In the genomic region with DNA sequence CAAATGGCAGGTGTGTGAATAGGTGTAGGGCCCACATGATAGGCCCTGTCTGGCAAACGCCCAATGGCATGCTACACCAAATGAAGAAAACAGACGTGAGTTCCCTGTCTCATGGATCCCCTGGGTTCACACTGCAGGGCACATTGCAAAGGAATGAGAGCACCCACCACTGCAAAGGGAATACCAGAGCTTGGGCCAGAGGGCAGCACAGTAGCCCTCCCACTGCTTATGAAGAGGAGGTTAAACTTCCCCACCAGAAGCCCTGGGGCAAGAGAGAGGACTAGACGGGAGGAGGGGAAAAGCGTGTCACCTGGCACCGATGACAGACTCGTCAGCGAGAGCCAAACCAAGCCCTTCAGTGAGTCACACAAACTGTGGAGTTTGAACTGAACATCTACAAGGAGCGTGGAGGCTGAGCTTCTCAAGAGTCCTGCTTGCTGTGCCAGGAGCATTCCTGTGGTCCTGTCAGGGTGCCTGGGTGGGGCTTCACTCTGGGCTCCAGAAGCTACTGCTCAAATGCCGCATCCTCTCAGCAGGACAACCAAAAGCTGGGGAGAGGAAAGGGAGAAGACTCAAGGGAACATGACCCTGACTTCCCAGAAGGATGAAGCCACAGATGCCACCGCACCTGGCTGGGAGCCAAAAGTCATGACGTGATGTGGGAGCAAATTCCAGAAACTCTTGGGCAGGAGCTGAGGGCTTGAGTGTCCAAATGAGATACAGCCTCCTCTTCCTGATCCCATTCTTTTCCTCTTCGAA, we compare ENCODE assay signal across 8 cellular contexts.
A peak's percentile ranks its signal among the peaks of the same experiment; 100 is the strongest.
DNase-seq lines count a peak whose midpoint lies in the region; ATAC-seq and TF ChIP-seq lines count a peak whose summit lies in the region.

No MANE protein-coding gene starts in this region.

- H3K9ac ChIP-seq in H9 (ENCODE audit: extremely low read depth, insufficient read length, low read length): no peak overlapping the region

- no peak overlapping the region for H4K91ac ChIP-seq in H9 (ENCODE audit: insufficient read length, low read depth, low read length)

- ATAC-seq in activated T-cell treated with anti-CD3 and anti-CD28 coated beads, Interleukin-2, amount 50 U/mL, for 72 hours (replicated peaks in 1 of 2): peak; percentile 73 to 89
- peak; percentile 84 for ATAC-seq in left ventricle myocardium superior
- ATAC-seq in HG03175 (IDR thresholded peaks at IDR 0.05; ENCODE audit: unreplicated experiment): no peak
- ATAC-seq in GM19023 (IDR thresholded peaks at IDR 0.05; ENCODE audit: unreplicated experiment): no peak

- no peak overlapping the region for H3T11ph ChIP-seq in H9 (ENCODE audit: low read length)

- TF ChIP-seq EP300 in sigmoid colon (IDR thresholded peaks at IDR 0.05): peak in 2 of 4 donors; percentile 1 to 8

- no peaks in the 10 kb centered on the region for H3K79me2 ChIP-seq in H9 (ENCODE audit: insufficient read depth, low read length)

- H2BK12ac ChIP-seq in H9 (ENCODE audit: insufficient read length, low read depth, low read length): no peak overlapping the region

- H2AK5ac ChIP-seq in H9 (ENCODE audit: insufficient read length, low read length): no peak overlapping the region

- no peaks in the 10 kb centered on the region for H3K9me3 Mint-ChIP-seq in activated T-cell treated with anti-CD3 and anti-CD28 coated beads, Interleukin-2, amount 50 U/mL, for 72 hours
- H3K9me3 Mint-ChIP-seq in H9: no peaks in the 10 kb centered on the region

- H3K14ac ChIP-seq in H9 (ENCODE audit: insufficient read depth, low read length): no peak overlapping the region; the same call in 1 of the 2 replicates

- H3K23ac ChIP-seq in H9 (ENCODE audit: insufficient read length, low read depth, low read length): no peak overlapping the region

- H3K9me3 ChIP-seq in MG63 (no peaks in the 10 kb centered on the region), sigmoid colon (no peaks in the 10 kb centered on the region), H9 (ENCODE audit: control insufficient read depth, low read depth, low read length) (no peaks in the 10 kb centered on the region)

- WGBS in sigmoid colon, 2 donors: 14 to 44% methylated on average over 12 of the region's 12 CpGs
- no CpG with 5 or more reads among the region's 12 CpGs for WGBS in H9 (ENCODE audit: extremely low coverage, insufficient read length, low lambda C conversion rate)

- H2BK5ac ChIP-seq in H9 (ENCODE audit: insufficient read length, low read length): no peak overlapping the region

- no peaks in the 10 kb centered on the region for H4K20me1 ChIP-seq in H9 (ENCODE audit: control insufficient read depth, insufficient read depth, insufficient read length)

- H3K4me1 ChIP-seq in sigmoid colon (peaks cover 0 to 27% (median 22%) of the 10 kb centered on the region in 4 donors), H9 (ENCODE audit: insufficient read depth, low read length) (no peaks in the 10 kb centered on the region)

- H3K4me3 ChIP-seq in MG63 (no peak overlapping the region), sigmoid colon (no peak overlapping the region)

- no peak overlapping the region for H2BK15ac ChIP-seq in H9 (ENCODE audit: low read depth, low read length)

- no peak overlapping the region for H3K18ac ChIP-seq in H9 (ENCODE audit: insufficient read length, low read depth, low read length)

- H4K5ac ChIP-seq in H9 (ENCODE audit: insufficient read length, low read depth, low read length): no peak overlapping the region

- H3K23me2 ChIP-seq in H9 (ENCODE audit: insufficient read length, low read depth, low read length, poor library complexity, severe bottlenecking): no peaks in the 10 kb centered on the region

- H2AFZ ChIP-seq in H9 (ENCODE audit: low read length): no peak overlapping the region

- no peak overlapping the region for H3K4ac ChIP-seq in H9 (ENCODE audit: low read depth, low read length)

- H2BK120ac ChIP-seq in H9 (ENCODE audit: low read depth, low read length, poor library complexity, severe bottlenecking): no peak overlapping the region

- H3K36me3 ChIP-seq in MG63 (no peaks in the 10 kb centered on the region), sigmoid colon (no peaks in the 10 kb centered on the region)

- intact Hi-C loops in left ventricle myocardium superior (cut with micrococcal nuclease): no loop called here
- intact Hi-C loops in sigmoid colon (cut with DNase I): no loop called here

- TF ChIP-seq CTCF in sigmoid colon (IDR thresholded peaks at IDR 0.05): no peak
- TF ChIP-seq CTCF in H9 (conservative IDR thresholded peaks at IDR 0.05): no peak

- peak overlapping the region; percentile 56 for H3K27ac Mint-ChIP-seq in activated T-cell treated with anti-CD3 and anti-CD28 coated beads, Interleukin-2, amount 50 U/mL, for 72 hours
- H3K27ac Mint-ChIP-seq in H9: peak overlapping the region in 1 of 3 experiments; percentile 70; a peak in 1 of 7 replicates

- no peak overlapping the region for H3K4me2 ChIP-seq in H9 (ENCODE audit: insufficient read depth, insufficient read length, low read length)

- DNase-seq in Caki2 (ENCODE audit: low read depth) (peak; percentile 98), MG63 (peak; percentile 100), left ventricle myocardium superior (peak; percentile 80), sigmoid colon (peak; percentile 91), H9 (no peak)
- DNase-seq in activated T-cell treated with anti-CD3 and anti-CD28 coated beads, Interleukin-2, amount 50 U/mL, for 72 hours: peak; percentile 34 to 41

- H3K79me1 ChIP-seq in H9 (ENCODE audit: insufficient read depth, low read depth, low read length, poor library complexity, severe bottlenecking): no peaks in the 10 kb centered on the region

- H3K4me1 Mint-ChIP-seq in activated T-cell treated with anti-CD3 and anti-CD28 coated beads, Interleukin-2, amount 50 U/mL, for 72 hours (ENCODE audit: low read depth): peaks cover 41% of the 10 kb centered on the region
- peaks cover 18 to 19% of the 10 kb centered on the region in 2 experiments for H3K4me1 Mint-ChIP-seq in H9

- no peak for TF ChIP-seq POLR2A in sigmoid colon (IDR thresholded peaks at IDR 0.05)

- H4K8ac ChIP-seq in H9 (replicated peaks; ENCODE audit: insufficient read length, low read depth, low read length): no peak overlapping the region

- no peaks in the 10 kb centered on the region for H3K27me3 Mint-ChIP-seq in activated T-cell treated with anti-CD3 and anti-CD28 coated beads, Interleukin-2, amount 50 U/mL, for 72 hours (ENCODE audit: low read depth)
- H3K27me3 Mint-ChIP-seq in H9 (ENCODE audit: low read depth): no peaks in the 10 kb centered on the region

- H2BK20ac ChIP-seq in H9 (ENCODE audit: low read depth, low read length, poor library complexity, severe bottlenecking): no peak overlapping the region

- no peaks in the 10 kb centered on the region for H3K36me3 Mint-ChIP-seq in activated T-cell treated with anti-CD3 and anti-CD28 coated beads, Interleukin-2, amount 50 U/mL, for 72 hours (ENCODE audit: insufficient read depth in 2 of 2)
- no peaks in the 10 kb centered on the region for H3K36me3 Mint-ChIP-seq in H9 (ENCODE audit: insufficient read depth in 1 of 3, low read depth in 3 of 3)

- H3K27me3 ChIP-seq in MG63 (no peaks in the 10 kb centered on the region), sigmoid colon (no peaks in the 10 kb centered on the region), H9 (ENCODE audit: insufficient read depth, low read length) (no peaks in the 10 kb centered on the region)

- H3K4me3 Mint-ChIP-seq in activated T-cell treated with anti-CD3 and anti-CD28 coated beads, Interleukin-2, amount 50 U/mL, for 72 hours: peak overlapping the region; percentile 23 to 57
- H3K4me3 Mint-ChIP-seq in H9: no peak overlapping the region

- H3K27ac ChIP-seq in sigmoid colon: peak overlapping the region; percentile 46 to 64 (median 52)
- no peak overlapping the region for H3K27ac ChIP-seq in H9 (ENCODE audit: insufficient read length, low read depth, low read length)

- in situ Hi-C loops in Caki2 (cut with HindIII; ENCODE audit: low pct_unique_long_range_greater_than_20kb, low sequenced_read_pairs): loop anchor here (25.0 kb wide), 1 partner anchor 455 kb away; a partner anchor contains a TSS

- no peak overlapping the region for H3K56ac ChIP-seq in H9 (ENCODE audit: insufficient read length, low read depth, low read length)

Comparison
In these comparisons a context has a peak if more than half of its experiments do, and no peak if none do; other contexts are left out.
1. ATAC-seq: peak in activated T-cell treated with anti-CD3 and anti-CD28 coated beads, Interleukin-2, amount 50 U/mL, for 72 hours (2 of 2) and left ventricle myocardium superior (single experiment); none in HG03175 (single experiment) and GM19023 (single experiment).
2. H3K4me3 Mint-ChIP-seq: peak in activated T-cell treated with anti-CD3 and anti-CD28 coated beads, Interleukin-2, amount 50 U/mL, for 72 hours (2 of 2); none in H9 (0 of 2).